Comparison of ENCODE assay signal across 21 cellular contexts in genomic region chr4:156538651-156539285, GRCh38.
A peak's percentile ranks its signal among the peaks of the same experiment; 100 is the strongest.
DNase-seq lines count a peak whose midpoint lies in the region; FAIRE-seq and TF ChIP-seq lines count a peak whose summit lies in the region.
"Had no signal": no experiment of that assay in that cellular context is flagged by ENCODE, and none has a peak within 500 bp of the region (broad histone marks: within the 10 kb centered on the region; RNA-seq: fewer than 3 reads in every experiment).

No MANE protein-coding gene starts in this region.

- no peak overlapping the region for H3K9ac ChIP-seq in astrocyte (ENCODE audit: low read length)
- no peak overlapping the region for H3K9ac ChIP-seq in trophoblast cell (ENCODE audit: low read length)
- H3K9ac ChIP-seq: KMS-11 had no signal

- no peak overlapping the region for H2AK5ac ChIP-seq in trophoblast cell (ENCODE audit: low read length)

- no peaks in the 10 kb centered on the region for H3K9me3 ChIP-seq in astrocyte (ENCODE audit: insufficient read depth, low read depth, low read length)
- no peaks in the 10 kb centered on the region for H3K9me3 ChIP-seq in trophoblast cell (ENCODE audit: insufficient read depth, low read depth, low read length)
- H3K9me3 ChIP-seq: Peyer's patch, SJCRH30 had no signal

- H3K4me1 ChIP-seq in astrocyte (ENCODE audit: insufficient read depth, low read length) (no peaks in the 10 kb centered on the region), trophoblast cell (ENCODE audit: control insufficient read depth in 1 of 2, insufficient read depth in 2 of 2, low read length in 2 of 2) (no peaks in the 10 kb centered on the region)
- H3K4me1 ChIP-seq: Peyer's patch, SJCRH30 had no signal

- no peaks in the 10 kb centered on the region for H3K79me1 ChIP-seq in trophoblast cell (ENCODE audit: low read length)

- no peak overlapping the region for H4K91ac ChIP-seq in trophoblast cell (ENCODE audit: low read depth, low read length)

- DNase-seq in NCI-H146 treated with DMSO at 0.1 percent for 48 hours (lab: John Stamatoyannopoulos, UW; ENCODE audit: unreplicated experiment) (peak; percentile 56), NCI-H2227 (lab: John Stamatoyannopoulos, UW; ENCODE audit: unreplicated experiment) (peak; percentile 46), astrocyte (ENCODE audit: low read depth) (no peak), trophoblast cell (peak; percentile 69 to 92), NCI-H510A (lab: John Stamatoyannopoulos, UW) (no peak)
- DNase-seq in activated naive CD4-positive, alpha-beta T cell treated with anti-CD3 and anti-CD28 coated beads, Interleukin-2, amount 50 U/mL, for 16 hours, result no peak
- DNase-seq in stimulated activated CD4-positive, alpha-beta T cell treated with anti-CD3 and anti-CD28 coated beads, Interleukin-12 subunit alpha, Interleukin-12 subunit beta, amount 100 ng/mL, for 4 hours, result no peak
- DNase-seq: CD4-positive, CD25-positive, alpha-beta regulatory T cell; DMS79; IMR-90; NCI-H1105 treated with DMSO at 0.1 percent for 48 hours; NCI-H1694 treated with DMSO at 0.1 percent for 48 hours; NCI-H2081 treated with DMSO at 0.1 percent for 48 hours; NCI-H446; NCI-H526 treated with DMSO at 0.1 percent for 48 hours; Peyer's patch; SJCRH30 had no signal

- no peak overlapping the region for H3K18ac ChIP-seq in trophoblast cell (ENCODE audit: low read length)

- H2BK5ac ChIP-seq in trophoblast cell (ENCODE audit: low read depth, low read length, poor library complexity), result no peak overlapping the region

- H3K4me2 ChIP-seq in astrocyte (ENCODE audit: low read length) (no peak overlapping the region), trophoblast cell (ENCODE audit: low read length) (no peak overlapping the region)
- H3K4me2 ChIP-seq: KMS-11 had no signal

- H3K36me3 ChIP-seq in astrocyte (ENCODE audit: insufficient read depth, low read length), result no peaks in the 10 kb centered on the region
- no peaks in the 10 kb centered on the region for H3K36me3 ChIP-seq in trophoblast cell (ENCODE audit: control insufficient read depth in 1 of 2, insufficient read depth in 2 of 2, low read length in 2 of 2)
- H3K36me3 ChIP-seq: Peyer's patch, SJCRH30 had no signal

- H3K4me1 Mint-ChIP-seq in astrocyte (ENCODE audit: low read depth, unreplicated experiment), result peaks cover 20% of the 10 kb centered on the region
- H3K4me1 Mint-ChIP-seq: CD4-positive, CD25-positive, alpha-beta regulatory T cell had no signal

- no peaks in the 10 kb centered on the region for H3K27me3 Mint-ChIP-seq in astrocyte (ENCODE audit: low read depth, unreplicated experiment)
- H3K27me3 Mint-ChIP-seq: CD4-positive, CD25-positive, alpha-beta regulatory T cell had no signal

- no peak overlapping the region for H2BK12ac ChIP-seq in trophoblast cell (ENCODE audit: low read length)

- no peak overlapping the region for H3K4me3 Mint-ChIP-seq in astrocyte (ENCODE audit: unreplicated experiment)
- H3K4me3 Mint-ChIP-seq: CD4-positive, CD25-positive, alpha-beta regulatory T cell had no signal

- no CpG with 5 or more reads among the region's 1 CpG for WGBS in trophoblast cell (ENCODE audit: extremely low coverage, insufficient coverage, insufficient read length)

- H3K23ac ChIP-seq in trophoblast cell (ENCODE audit: low read length), result no peak overlapping the region

- H3K4ac ChIP-seq in trophoblast cell (ENCODE audit: low read depth, low read length), result no peak overlapping the region

- no peak overlapping the region for H4K8ac ChIP-seq in trophoblast cell (ENCODE audit: low read depth, low read length)

- H3K14ac ChIP-seq in trophoblast cell (ENCODE audit: low read length), result no peak overlapping the region

- peak; percentile 23 for FAIRE-seq in astrocyte (lab: Jason Lieb, UNC)
- FAIRE-seq: GM19239, H1, HTR-8/SVneo had no signal

- H3K27ac Mint-ChIP-seq in astrocyte (ENCODE audit: unreplicated experiment), result no peak overlapping the region
- H3K27ac Mint-ChIP-seq: CD4-positive, CD25-positive, alpha-beta regulatory T cell had no signal

- TF ChIP-seq CTCF in astrocyte (IDR thresholded peaks at IDR 0.05; ENCODE audit: insufficient read depth, low read depth, low read length), result no peak

- no peaks in the 10 kb centered on the region for H3K36me3 Mint-ChIP-seq in astrocyte (ENCODE audit: low read depth, unreplicated experiment)
- H3K36me3 Mint-ChIP-seq: CD4-positive, CD25-positive, alpha-beta regulatory T cell had no signal

- H3K27ac ChIP-seq in astrocyte (ENCODE audit: low read depth, low read length) (no peak overlapping the region), trophoblast cell (ENCODE audit: low read depth, low read length) (no peak overlapping the region)
- H3K27ac ChIP-seq: KMS-11, Peyer's patch, SJCRH30 had no signal

- no peak overlapping the region for H3K4me3 ChIP-seq in astrocyte (ENCODE audit: insufficient read depth, low read depth, low read length)
- no peak overlapping the region for H3K4me3 ChIP-seq in trophoblast cell (ENCODE audit: low read depth, low read length)
- H3K4me3 ChIP-seq: Peyer's patch, SJCRH30 had no signal

- H2AFZ ChIP-seq in astrocyte (ENCODE audit: low read depth, low read length) (no peak overlapping the region), trophoblast cell (ENCODE audit: insufficient read depth, low read length, poor library complexity) (no peak overlapping the region)

- no peaks in the 10 kb centered on the region for H4K20me1 ChIP-seq in astrocyte (ENCODE audit: insufficient read depth, low read length)

- H4K12ac ChIP-seq in trophoblast cell (ENCODE audit: low read depth, low read length), result no peak overlapping the region

- H3K27me3 ChIP-seq in astrocyte (ENCODE audit: insufficient read depth, low read length) (no peaks in the 10 kb centered on the region), trophoblast cell (ENCODE audit: insufficient read depth, low read length) (no peaks in the 10 kb centered on the region)
- H3K27me3 ChIP-seq: Peyer's patch, SJCRH30 had no signal

- no peak overlapping the region for H2BK120ac ChIP-seq in trophoblast cell (ENCODE audit: insufficient read depth, low read length, poor library complexity)

- no peaks in the 10 kb centered on the region for H3K79me2 ChIP-seq in astrocyte (ENCODE audit: insufficient read depth, low read length)
- H3K79me2 ChIP-seq in trophoblast cell (ENCODE audit: control insufficient read depth, insufficient read depth, low read length, poor library complexity), result no peaks in the 10 kb centered on the region

- H3K9me3 Mint-ChIP-seq in astrocyte (ENCODE audit: unreplicated experiment), result peaks cover 2% of the 10 kb centered on the region

Comparison
In these comparisons a context has a peak if more than half of its experiments do, and no peak if none do; other contexts are left out.
1. DNase-seq: peak in NCI-H146 treated with DMSO at 0.1 percent for 48 hours (single experiment), NCI-H2227 (single experiment) and trophoblast cell (2 of 2); none in astrocyte (single experiment), NCI-H510A (single experiment), activated naive CD4-positive, alpha-beta T cell treated with anti-CD3 and anti-CD28 coated beads, Interleukin-2, amount 50 U/mL, for 16 hours (single experiment) and stimulated activated CD4-positive, alpha-beta T cell treated with anti-CD3 and anti-CD28 coated beads, Interleukin-12 subunit alpha, Interleukin-12 subunit beta, amount 100 ng/mL, for 4 hours (single experiment).